ENCODE assay signal across 21 cellular contexts in genomic region chr6:45773906-45774305, GRCh38.
"Had no signal": no experiment of that assay in that cellular context is flagged by ENCODE, and none has a peak within 500 bp of the region (broad histone marks: within the 10 kb centered on the region; RNA-seq: fewer than 3 reads in every experiment).

No MANE protein-coding gene starts in this region.

- H3K9me3 ChIP-seq: colonic mucosa, gastrocnemius medialis, lower lobe of right lung, mucosa of descending colon had no signal

- H3K27me3 ChIP-seq: colonic mucosa, gastrocnemius medialis, left lung had no signal

- H3K36me3 ChIP-seq: colonic mucosa, gastrocnemius medialis, heart right ventricle, left lung, lower lobe of right lung had no signal

- DNase-seq: colonic mucosa; cortex of kidney; effector CD8-positive, alpha-beta T cell; effector memory CD8-positive, alpha-beta T cell; endodermal cell; erythroblast; foreskin melanocyte; gastrocnemius medialis; glutamatergic neuron; head of caudate nucleus; heart right ventricle; hippocampal formation; left cardiac atrium; left lung; left ventricle myocardium superior; lower lobe of right lung; mesenchymal stem cell; mucosa of descending colon; naive B cell had no signal

- H3K27ac ChIP-seq: colonic mucosa, epithelial cell of prostate, gastrocnemius medialis, heart right ventricle, left lung, lower lobe of right lung had no signal

- ATAC-seq: effector memory CD8-positive, alpha-beta T cell; esophagus mucosa; gastrocnemius medialis; heart right ventricle; left cardiac atrium; left lung; left ventricle myocardium superior; lower lobe of right lung; mucosa of descending colon had no signal

- H3K4me3 ChIP-seq: colonic mucosa, gastrocnemius medialis, heart right ventricle, left lung, lower lobe of right lung, mucosa of descending colon had no signal
